ENCODE assay signal across 10 cellular contexts in the genomic region with DNA sequence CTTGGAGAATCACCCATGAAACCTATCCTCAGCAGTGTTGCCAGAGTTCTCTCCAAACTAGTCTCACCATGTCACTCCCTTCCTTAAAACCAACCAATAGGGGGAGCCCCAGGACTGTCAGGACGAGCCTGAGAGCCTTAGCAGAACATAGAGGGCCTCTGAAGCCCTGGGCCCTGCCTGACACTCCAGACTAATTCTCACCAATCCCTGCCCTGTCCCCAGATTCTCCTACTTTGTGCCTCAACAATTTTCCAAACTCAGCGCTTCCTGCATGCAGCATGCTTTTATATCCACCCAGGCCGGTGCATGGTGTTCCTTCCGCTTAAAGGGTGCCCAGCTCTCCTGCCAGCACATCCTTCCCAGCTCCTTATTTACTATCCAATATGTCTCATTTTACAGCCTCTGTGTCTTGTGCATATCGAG. TPM values are rescaled to one million over a fixed set of nuclear protein-coding genes. Genes with fewer than 3 reads are reported as not detected.
DNase-seq lines count a peak whose midpoint lies in the region; ATAC-seq and TF ChIP-seq lines count a peak whose summit lies in the region.
"Had no signal": no experiment of that assay in that cellular context is flagged by ENCODE, and none has a peak within 500 bp of the region (broad histone marks: within the 10 kb centered on the region; RNA-seq: fewer than 3 reads in every experiment).

No MANE protein-coding gene starts in this region.

- no peak overlapping the region for H3K4me3 Mint-ChIP-seq in progenitor cell of endocrine pancreas (ENCODE audit: low read depth)
- H3K4me3 Mint-ChIP-seq: CD4-positive, CD25-positive, alpha-beta regulatory T cell had no signal

- peak; percentile 79 for ATAC-seq in HG02623 (IDR thresholded peaks at IDR 0.05; ENCODE audit: unreplicated experiment)
- no peak for ATAC-seq in GM18870 (IDR thresholded peaks at IDR 0.05; ENCODE audit: unreplicated experiment)

- no peak overlapping the region for H3K27ac ChIP-seq in VCaP
- H3K27ac ChIP-seq: thoracic aorta had no signal

- no peaks in the 10 kb centered on the region for H3K36me3 Mint-ChIP-seq in progenitor cell of endocrine pancreas (ENCODE audit: insufficient read depth)
- H3K36me3 Mint-ChIP-seq: CD4-positive, CD25-positive, alpha-beta regulatory T cell had no signal

- TF ChIP-seq CTCF in VCaP (conservative IDR thresholded peaks at IDR 0.05): peak; percentile 66
- peak; percentile 70 for TF ChIP-seq CTCF in progenitor cell of endocrine pancreas (IDR thresholded peaks at IDR 0.05; ENCODE audit: unreplicated experiment)

- peaks cover 6% of the 10 kb centered on the region for H3K27me3 Mint-ChIP-seq in progenitor cell of endocrine pancreas
- H3K27me3 Mint-ChIP-seq: CD4-positive, CD25-positive, alpha-beta regulatory T cell had no signal

- H3K9me3 Mint-ChIP-seq in progenitor cell of endocrine pancreas (ENCODE audit: low read depth): no peaks in the 10 kb centered on the region
- H3K9me3 Mint-ChIP-seq: CD4-positive, CD25-positive, alpha-beta regulatory T cell had no signal

- DNase-seq in NCI-H82 (lab: John Stamatoyannopoulos, UW): peak; percentile 82
- no peak for DNase-seq in NCI-H82 treated with DMSO at 0.1 percent for 48 hours (lab: John Stamatoyannopoulos, UW; ENCODE audit: unreplicated experiment)
- peak; percentile 74 for DNase-seq in NCI-H2029 treated with DMSO at 0.1 percent for 48 hours (lab: John Stamatoyannopoulos, UW)
- DNase-seq in head of caudate nucleus: peak; percentile 38 to 88 (median 71)
- DNase-seq in progenitor cell of endocrine pancreas (ENCODE audit: low spot score, unreplicated experiment): peak; percentile 41

- no peak overlapping the region for H3K27ac Mint-ChIP-seq in progenitor cell of endocrine pancreas
- H3K27ac Mint-ChIP-seq: CD4-positive, CD25-positive, alpha-beta regulatory T cell had no signal

- peaks cover 4% of the 10 kb centered on the region for H3K4me1 Mint-ChIP-seq in progenitor cell of endocrine pancreas (ENCODE audit: low read depth)
- H3K4me1 Mint-ChIP-seq: CD4-positive, CD25-positive, alpha-beta regulatory T cell had no signal

- intact Hi-C loops in head of caudate nucleus (cut with DNase I): loop anchor here (10.0 kb wide), 1 partner anchor 55 kb away; no protein-coding TSS in a partner anchor

RNA-seq across cellular contexts. Expression of a gene that starts 42.7 kb away (rescaled TPM):
- total RNA-seq in progenitor cell of endocrine pancreas: not detected in 2 replicates
- total RNA-seq: CD4-positive, CD25-positive, alpha-beta regulatory T cell; thoracic aorta had no signal
